9 cellular contexts compared by ENCODE assay signal in the genomic region with DNA sequence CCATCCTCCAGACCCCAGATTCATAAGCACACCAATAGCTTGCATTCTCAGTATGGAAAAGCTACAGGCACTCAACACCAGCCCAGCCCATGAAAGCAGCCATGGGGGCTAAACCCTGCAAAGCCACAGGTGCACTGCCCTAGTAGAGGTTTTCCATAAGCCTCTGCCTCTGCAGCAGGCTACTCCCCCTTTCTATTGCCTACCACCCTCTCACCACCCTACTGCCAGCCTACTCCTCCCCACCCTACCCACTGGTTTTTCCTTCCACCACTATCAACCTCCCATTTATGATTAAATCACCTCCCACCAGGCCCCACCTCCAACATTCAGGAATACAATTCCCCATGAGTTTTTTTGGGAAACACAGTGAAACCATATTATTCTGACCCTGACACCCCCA.
"Had no signal": no experiment of that assay in that cellular context is flagged by ENCODE, and none has a peak within 500 bp of the region (broad histone marks: within the 10 kb centered on the region; RNA-seq: fewer than 3 reads in every experiment).

No MANE protein-coding gene starts in this region.

- H3K27ac Mint-ChIP-seq: GM23338, H9, HFFc6 had no signal

- H3K4me1 ChIP-seq: HAP-1 had no signal

- DNase-seq: GM23248, GOT3, H7, H9, HCEC 1CT, HFFc6 had no signal

- ATAC-seq: GM23338, HCT116 had no signal

- H3K4me3 Mint-ChIP-seq: GM23338, HFFc6 had no signal

- H3K4me3 ChIP-seq: GM23248, GM23338, HAP-1 had no signal

- H3K36me3 ChIP-seq: HAP-1 had no signal

- H3K9me3 ChIP-seq: HAP-1 had no signal

- H3K27ac ChIP-seq: GM23248 had no signal

- H3K4me1 Mint-ChIP-seq: GM23338, H9 had no signal
